1 cellular context compared by ENCODE assay signal in the genomic region with DNA sequence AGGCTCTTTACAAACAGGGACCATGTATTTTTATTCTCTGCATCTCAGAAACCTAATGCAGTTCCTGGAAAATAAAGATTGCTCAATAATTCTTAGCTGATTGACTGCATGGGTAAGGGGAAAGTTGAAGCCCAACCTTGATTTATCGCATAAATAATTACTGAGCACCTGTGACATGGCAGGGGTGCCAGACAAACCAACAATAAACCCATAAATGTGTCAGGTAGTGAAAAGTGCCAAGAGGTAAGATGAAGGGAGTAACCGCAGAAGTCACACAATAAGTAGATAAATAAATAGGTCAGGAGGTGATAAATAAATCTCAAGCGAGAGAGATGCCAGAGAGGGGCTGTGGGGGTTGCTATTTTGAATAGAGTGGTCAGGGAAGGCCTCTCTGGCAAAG.
TF ChIP-seq lines count a peak whose summit lies in the region.

No MANE protein-coding gene starts in this region.

TF ChIP-seq in HEK293, 187 proteins besides CTCF, POLR2A, EP300 and RAD21 (continued from another document):
- TF ChIP-seq, protein P1, sequence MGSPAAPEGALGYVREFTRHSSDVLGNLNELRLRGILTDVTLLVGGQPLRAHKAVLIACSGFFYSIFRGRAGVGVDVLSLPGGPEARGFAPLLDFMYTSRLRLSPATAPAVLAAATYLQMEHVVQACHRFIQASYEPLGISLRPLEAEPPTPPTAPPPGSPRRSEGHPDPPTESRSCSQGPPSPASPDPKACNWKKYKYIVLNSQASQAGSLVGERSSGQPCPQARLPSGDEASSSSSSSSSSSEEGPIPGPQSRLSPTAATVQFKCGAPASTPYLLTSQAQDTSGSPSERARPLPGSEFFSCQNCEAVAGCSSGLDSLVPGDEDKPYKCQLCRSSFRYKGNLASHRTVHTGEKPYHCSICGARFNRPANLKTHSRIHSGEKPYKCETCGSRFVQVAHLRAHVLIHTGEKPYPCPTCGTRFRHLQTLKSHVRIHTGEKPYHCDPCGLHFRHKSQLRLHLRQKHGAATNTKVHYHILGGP (tag by site-specific recombination; IDR thresholded peaks at IDR 0.05): peak; percentile 77
- TF ChIP-seq FEZF1 (tag by site-specific recombination; IDR thresholded peaks at IDR 0.05): peak; percentile 51; the same call in 1 of the 2 replicates
- no peak for TF ChIP-seq ZBTB21 (tag by site-specific recombination; IDR thresholded peaks at IDR 0.05)
- no peak for TF ChIP-seq ZNF324 (tag by site-specific recombination; IDR thresholded peaks at IDR 0.05)
- TF ChIP-seq, protein P2, sequence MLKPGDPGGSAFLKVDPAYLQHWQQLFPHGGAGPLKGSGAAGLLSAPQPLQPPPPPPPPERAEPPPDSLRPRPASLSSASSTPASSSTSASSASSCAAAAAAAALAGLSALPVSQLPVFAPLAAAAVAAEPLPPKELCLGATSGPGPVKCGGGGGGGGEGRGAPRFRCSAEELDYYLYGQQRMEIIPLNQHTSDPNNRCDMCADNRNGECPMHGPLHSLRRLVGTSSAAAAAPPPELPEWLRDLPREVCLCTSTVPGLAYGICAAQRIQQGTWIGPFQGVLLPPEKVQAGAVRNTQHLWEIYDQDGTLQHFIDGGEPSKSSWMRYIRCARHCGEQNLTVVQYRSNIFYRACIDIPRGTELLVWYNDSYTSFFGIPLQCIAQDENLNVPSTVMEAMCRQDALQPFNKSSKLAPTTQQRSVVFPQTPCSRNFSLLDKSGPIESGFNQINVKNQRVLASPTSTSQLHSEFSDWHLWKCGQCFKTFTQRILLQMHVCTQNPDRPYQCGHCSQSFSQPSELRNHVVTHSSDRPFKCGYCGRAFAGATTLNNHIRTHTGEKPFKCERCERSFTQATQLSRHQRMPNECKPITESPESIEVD (tag by site-specific recombination; IDR thresholded peaks at IDR 0.05): 0 out of 2 replicates have a peak, but pooled peaks have one; percentile 17
- peak; percentile 54; the same call in 1 of the 2 replicates for TF ChIP-seq TCF7L2 (IDR thresholded peaks at IDR 0.05; ENCODE audit: borderline replicate concordance, low read depth, low read length)
